8 cellular contexts compared by ENCODE assay signal in the genomic region with DNA sequence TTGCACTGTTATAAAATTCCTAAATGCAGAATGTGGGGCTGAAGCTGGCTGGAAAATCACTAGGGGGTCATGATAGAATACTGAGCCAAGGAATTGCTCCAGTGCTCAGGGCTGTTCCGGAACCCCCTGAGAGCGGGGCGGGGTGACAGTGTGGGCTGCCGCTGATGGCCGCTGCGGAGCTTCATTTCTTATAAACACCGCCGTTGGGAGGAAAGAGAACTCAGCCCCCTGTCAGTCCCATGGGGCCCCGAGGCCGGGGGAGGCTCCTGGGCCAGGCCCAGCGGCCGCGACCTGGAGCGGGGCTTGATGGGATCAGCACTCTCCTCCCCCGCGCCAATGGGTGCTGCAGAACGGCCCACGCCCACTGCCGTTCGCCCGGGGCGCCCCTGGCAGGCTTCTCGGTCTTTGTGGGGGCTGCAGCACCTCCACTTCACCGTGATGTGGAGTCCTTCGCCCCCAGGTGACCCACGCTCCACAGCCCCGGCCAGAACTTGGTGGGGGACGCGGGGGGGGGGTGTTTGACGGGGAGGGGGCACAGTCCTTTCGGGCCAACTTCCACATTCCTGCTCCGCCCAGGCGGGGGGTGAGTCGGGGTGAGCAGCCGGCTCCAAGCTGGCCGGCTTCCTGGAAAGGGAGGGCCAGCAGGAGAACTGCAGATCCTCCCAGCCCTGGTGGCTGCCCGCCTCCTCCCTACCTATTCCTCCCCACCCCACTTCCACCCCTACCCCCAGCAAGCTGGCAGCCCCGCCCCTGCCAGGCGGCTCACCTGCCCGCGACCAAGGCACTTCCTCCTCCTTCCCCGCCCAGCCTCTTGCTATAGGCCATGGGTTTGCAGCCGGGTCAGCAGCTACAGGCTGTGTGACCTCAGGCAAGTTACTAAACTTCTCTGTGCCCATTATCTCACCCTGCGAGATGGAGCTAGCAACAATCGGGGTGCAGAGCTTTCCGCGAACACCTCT. TPM values are rescaled to one million over a fixed set of nuclear protein-coding genes. Genes with fewer than 3 reads are reported as not detected.
DNase-seq lines count a peak whose midpoint lies in the region; ATAC-seq and TF ChIP-seq lines count a peak whose summit lies in the region.

No MANE protein-coding gene starts in this region.

- H3K9me3 ChIP-seq in MM.1S (replicated peaks; ENCODE audit: insufficient read depth, low read length) (no peaks in the 10 kb centered on the region), SJCRH30 (replicated peaks) (no peaks in the 10 kb centered on the region), gastroesophageal sphincter (no peaks in the 10 kb centered on the region), testis (no peaks in the 10 kb centered on the region)

- H3K27me3 Mint-ChIP-seq in activated naive CD4-positive, alpha-beta T cell treated with anti-CD3 and anti-CD28 coated beads for 36 hours (ENCODE audit: low read depth), result no peaks in the 10 kb centered on the region

- peak; percentile 72 for DNase-seq in ELF-1 (ENCODE audit: low read depth, low spot score)
- peak; percentile 96 for DNase-seq in H7
- DNase-seq in MM.1S, result peak; percentile 96
- DNase-seq in SJCRH30, result peak; percentile 88 to 89
- peak; percentile 93 for DNase-seq in activated naive CD4-positive, alpha-beta T cell treated with anti-CD3 and anti-CD28 coated beads for 36 hours
- peak in 52 of 56 donors; percentile 27 to 88 (median 67) for DNase-seq in nucleus accumbens (lab: John Stamatoyannopoulos, UW)
- peak; percentile 91 for DNase-seq in testis

- H3K27me3 ChIP-seq in H7 (ENCODE audit: control insufficient read depth, insufficient read depth, low read length) (peaks cover 10% of the 10 kb centered on the region), MM.1S (replicated peaks; ENCODE audit: insufficient read depth, low read length) (no peaks in the 10 kb centered on the region), SJCRH30 (no peaks in the 10 kb centered on the region), gastroesophageal sphincter (no peaks in the 10 kb centered on the region), testis (no peaks in the 10 kb centered on the region)

- TF ChIP-seq CTCF in MM.1S (IDR thresholded peaks at IDR 0.05; ENCODE audit: low read length) (peak; percentile 15; the same call in 1 of the 2 replicates), gastroesophageal sphincter (IDR thresholded peaks at IDR 0.05) (peak in 1 of 4 experiments; percentile 19), testis (IDR thresholded peaks at IDR 0.05) (no peak)

- 0 to 3% methylated on average over 2 to 6 of the region's 47 CpGs for WGBS in gastroesophageal sphincter (ENCODE audit: low coverage in 1 of 2), 2 donors
- 0 to 1% methylated on average over 10 to 34 of the region's 47 CpGs for whole genome bisulfite sequencing in testis, 2 donors

- H3K4me1 Mint-ChIP-seq in activated naive CD4-positive, alpha-beta T cell treated with anti-CD3 and anti-CD28 coated beads for 36 hours (ENCODE audit: low read depth), result peaks cover 56% of the 10 kb centered on the region

- peak overlapping the region; percentile 88 for H3K4me3 ChIP-seq in H7 (ENCODE audit: insufficient read depth, low read depth, low read length)
- H3K4me3 ChIP-seq in MM.1S (ENCODE audit: low read length), result peak overlapping the region; percentile 89
- peak overlapping the region; percentile 63 for H3K4me3 ChIP-seq in SJCRH30
- H3K4me3 ChIP-seq in gastroesophageal sphincter, result peak overlapping the region; percentile 35 to 73
- H3K4me3 ChIP-seq in testis, result peak overlapping the region; percentile 65 to 80

- H3K79me2 ChIP-seq in MM.1S (ENCODE audit: low read length), result peaks cover 40% of the 10 kb centered on the region

- no peaks in the 10 kb centered on the region for H3K36me3 Mint-ChIP-seq in activated naive CD4-positive, alpha-beta T cell treated with anti-CD3 and anti-CD28 coated beads for 36 hours (ENCODE audit: low read depth)

- intact Hi-C loops in activated naive CD4-positive, alpha-beta T cell treated with anti-CD3 and anti-CD28 coated beads for 36 hours (cut with micrococcal nuclease), result loop anchor here (1.0 to 10.0 kb wide), 7 partner anchors 8 to 1111 kb away; a partner anchor contains a TSS
- intact Hi-C loops in testis (cut with DNase I; ENCODE audit: low total_unique reads), result loop anchor here (5.0 to 10.0 kb wide), 2 partner anchors 109 to 221 kb away; no protein-coding TSS in a partner anchor

- peak overlapping the region; percentile 84 for H3K4me3 Mint-ChIP-seq in activated naive CD4-positive, alpha-beta T cell treated with anti-CD3 and anti-CD28 coated beads for 36 hours

- ATAC-seq in gastroesophageal sphincter, result peak; percentile 80

- peaks cover 52% of the 10 kb centered on the region for H3F3A ChIP-seq in MM.1S (ENCODE audit: insufficient read depth, low read length)

- H2AFZ ChIP-seq in MM.1S (ENCODE audit: low read length), result peak overlapping the region; percentile 35

- H4K20me1 ChIP-seq in MM.1S (ENCODE audit: insufficient read depth, low read length), result no peaks in the 10 kb centered on the region

- H3K4me1 ChIP-seq in MM.1S (ENCODE audit: low read length) (peaks cover 63% of the 10 kb centered on the region), SJCRH30 (peaks cover 42% of the 10 kb centered on the region), gastroesophageal sphincter (peaks cover 2 to 75% (median 41%) of the 10 kb centered on the region in 3 donors), testis (peaks cover 22% of the 10 kb centered on the region)

- H3K36me3 ChIP-seq in H7 (replicated peaks; ENCODE audit: control insufficient read depth, insufficient read depth, low read length) (no peaks in the 10 kb centered on the region), MM.1S (replicated peaks; ENCODE audit: insufficient read depth, low read length) (no peaks in the 10 kb centered on the region), SJCRH30 (no peaks in the 10 kb centered on the region), gastroesophageal sphincter (no peaks in the 10 kb centered on the region), testis (ENCODE audit: low read depth, missing control alignments) (no peaks in the 10 kb centered on the region)

- peak; percentile 29 to 38 for TF ChIP-seq POLR2A in gastroesophageal sphincter (IDR thresholded peaks at IDR 0.05)
- no peak for TF ChIP-seq POLR2A in testis (IDR thresholded peaks at IDR 0.05)

- peak overlapping the region; percentile 97 for H3K4me2 ChIP-seq in MM.1S (ENCODE audit: low read depth, low read length)

- peak overlapping the region; percentile 91 for H3K27ac Mint-ChIP-seq in activated naive CD4-positive, alpha-beta T cell treated with anti-CD3 and anti-CD28 coated beads for 36 hours

- peak overlapping the region; percentile 99 for H3K27ac ChIP-seq in MM.1S (ENCODE audit: low read length)
- peak overlapping the region; percentile 54 for H3K27ac ChIP-seq in SJCRH30
- H3K27ac ChIP-seq in gastroesophageal sphincter, result peak overlapping the region; percentile 84 to 99 (median 98)
- peak overlapping the region; percentile 77 to 81 for H3K27ac ChIP-seq in testis

- CTCF ChIA-PET in activated naive CD4-positive, alpha-beta T cell treated with anti-CD3 and anti-CD28 coated beads for 36 hours (lab: Charles Lee), result interaction anchor here (0.9 to 13.3 kb wide), 7 partner anchors 9 to 258 kb away, joined by 3 to 466 read pairs (median 12); no protein-coding TSS in a partner anchor

- TF ChIP-seq EP300 in gastroesophageal sphincter (IDR thresholded peaks at IDR 0.05), result no peak

- no peaks in the 10 kb centered on the region for H3K9me2 ChIP-seq in MM.1S (replicated peaks; ENCODE audit: insufficient read depth, low read length)

- H3K9ac ChIP-seq in MM.1S (ENCODE audit: low read length), result peak overlapping the region; percentile 90

- no peaks in the 10 kb centered on the region for H3K9me3 Mint-ChIP-seq in activated naive CD4-positive, alpha-beta T cell treated with anti-CD3 and anti-CD28 coated beads for 36 hours

RNA-seq across cellular contexts. Expression of a gene that starts 5.4 kb away (rescaled TPM):
- total RNA-seq in H7 (2014; rRNA removed; shearing (Covaris generic)), result 4.5 and 6.5 TPM in 2 replicates
- 13.9 and 14.1 TPM in 2 replicates for total RNA-seq in SJCRH30 (2014; rRNA removed; shearing (Covaris generic))
- total RNA-seq in activated naive CD4-positive, alpha-beta T cell treated with anti-CD3 and anti-CD28 coated beads for 36 hours, result 10 to 100 TPM; 84.3 to 88.4 TPM
- total RNA-seq in gastroesophageal sphincter (10 to 100 TPM; 10.9 to 74.3 (median 19.4) TPM), testis (10 to 100 TPM; 20.2 to 22.5 TPM)
- polyA plus RNA-seq in testis (ENCODE audit: insufficient read depth, low read depth, low replicate concordance), result 31.7 TPM

RNA-seq across cellular contexts. Expression of a gene that starts 47.4 kb away (rescaled TPM):
- not detected in 2 replicates for total RNA-seq in H7 (2014; rRNA removed; shearing (Covaris generic))
- not detected in 2 replicates for total RNA-seq in SJCRH30 (2014; rRNA removed; shearing (Covaris generic))
- total RNA-seq in activated naive CD4-positive, alpha-beta T cell treated with anti-CD3 and anti-CD28 coated beads for 36 hours, result not detected
- total RNA-seq in gastroesophageal sphincter (not detected), testis (10 to 100 TPM in 1 of 2 donors, 1 to 10 TPM in 1; 2.2 to 12.4 TPM)
- polyA plus RNA-seq in testis (ENCODE audit: insufficient read depth, low read depth, low replicate concordance), result 5.4 TPM

Comparison
In these comparisons a context has a peak if more than half of its experiments do, and no peak if none do; other contexts are left out.
1. Peak in every context shown above with its lines: DNase-seq, ATAC-seq, H3K4me3 ChIP-seq and H3K27ac ChIP-seq.